25 cellular contexts compared by ENCODE assay signal in the genomic region with DNA sequence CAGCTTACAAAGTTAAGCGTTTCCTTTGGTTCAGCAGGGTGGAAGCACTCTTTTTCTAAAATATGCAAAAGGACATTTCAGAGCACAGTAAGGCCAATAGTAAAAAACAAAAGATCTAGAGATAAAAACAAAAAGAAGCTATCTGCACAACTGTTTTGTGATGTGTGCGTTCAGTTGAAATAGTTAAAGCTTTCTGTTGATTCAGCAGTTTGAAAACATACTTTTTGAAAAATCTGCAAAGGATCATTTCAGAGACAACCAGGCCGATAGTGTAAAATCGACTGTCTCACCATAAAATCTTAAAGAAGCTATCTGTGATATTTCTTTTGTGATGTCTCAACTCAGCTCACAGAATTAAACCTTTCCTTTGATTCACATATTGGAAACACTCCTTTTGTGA.
DNase-seq lines count a peak whose midpoint lies in the region; ATAC-seq, FAIRE-seq and TF ChIP-seq lines count a peak whose summit lies in the region.
"Had no signal": no experiment of that assay in that cellular context is flagged by ENCODE, and none has a peak within 500 bp of the region (broad histone marks: within the 10 kb centered on the region; RNA-seq: fewer than 3 reads in every experiment).

No MANE protein-coding gene starts in this region.

- no peak overlapping the region for H3K14ac ChIP-seq in IMR-90 (replicated peaks; ENCODE audit: low read depth, low read length)

- no peaks in the 10 kb centered on the region for H3K79me1 ChIP-seq in IMR-90 (ENCODE audit: low read depth in 1 of 2, low read length in 2 of 2)

- no peak overlapping the region for H3K56ac ChIP-seq in IMR-90 (ENCODE audit: extremely low read depth, insufficient read depth, low read length)

- H2BK15ac ChIP-seq in IMR-90 (ENCODE audit: low read depth, low read length): no peak overlapping the region

- H3K4me2 ChIP-seq in A549 (no peak overlapping the region), IMR-90 (ENCODE audit: low read depth, low read length) (no peak overlapping the region)
- H3K4me2 ChIP-seq: BLaER1 had no signal

- DNase-seq in A549 (ENCODE audit: low read depth in 1 of 2, low spot score in 1 of 2) (no peak), IMR-90 (no peak), endodermal cell (no peak), NCI-H128 (lab: John Stamatoyannopoulos, UW; ENCODE audit: unreplicated experiment) (no peak)
- no peak for DNase-seq in central memory CD4-positive, alpha-beta T cell
- DNase-seq: 8988T; BE2C; C1 segment of cervical spinal cord; CD4-positive, alpha-beta memory T cell; CD4-positive, CD25-positive, alpha-beta regulatory T cell; CD8-positive, alpha-beta memory T cell; COR-L47; DMS 273 treated with DMSO at 0.1 percent for 48 hours; DMS153; DMS53; DMS79; DND-41; EL; GDM1 had no signal

- H3K18ac ChIP-seq in IMR-90 (ENCODE audit: low read depth, low read length): no peak overlapping the region

- H3K4me1 Mint-ChIP-seq in endodermal cell: no peaks in the 10 kb centered on the region
- H3K4me1 Mint-ChIP-seq: CD14-positive monocyte; CD4-positive, alpha-beta memory T cell; CD4-positive, CD25-positive, alpha-beta regulatory T cell; CD8-positive, alpha-beta memory T cell had no signal

- H3K23ac ChIP-seq in IMR-90 (ENCODE audit: low read depth, low read length): no peak overlapping the region

- no peaks in the 10 kb centered on the region for H4K20me1 ChIP-seq in IMR-90 (ENCODE audit: insufficient read depth, low read length)
- H4K20me1 ChIP-seq: BLaER1 had no signal

- no peak for TF ChIP-seq POLR2A in A549 (IDR thresholded peaks at IDR 0.05; ENCODE audit: low read length)
- no peak for TF ChIP-seq POLR2A in IMR-90 (IDR thresholded peaks at IDR 0.05; ENCODE audit: low read depth, low read length)

- ATAC-seq in A549: no peak
- ATAC-seq in IMR-90 (ENCODE audit: low read depth): no peak
- ATAC-seq: GM12878 had no signal

- H3K9me3 ChIP-seq in A549: peaks cover 12% of the 10 kb centered on the region; the same call in 1 of the 3 replicates
- no peaks in the 10 kb centered on the region for H3K9me3 ChIP-seq in IMR-90 (ENCODE audit: control insufficient read depth, insufficient read depth, low read length)
- H3K9me3 ChIP-seq in endodermal cell (ENCODE audit: control insufficient read depth, low read length): peaks cover 100% of the 10 kb centered on the region
- H3K9me3 ChIP-seq: BE2C had no signal

- H4K8ac ChIP-seq in IMR-90 (ENCODE audit: low read depth in 2 of 2, low read length in 2 of 2): no peak overlapping the region

- no peak overlapping the region for H4K91ac ChIP-seq in IMR-90 (ENCODE audit: insufficient read depth, low read depth, low read length)

- H3K36me3 ChIP-seq in IMR-90 (ENCODE audit: control insufficient read depth, insufficient read depth, low read length) (no peaks in the 10 kb centered on the region), endodermal cell (ENCODE audit: control insufficient read depth, insufficient read depth, low read length) (no peaks in the 10 kb centered on the region)
- H3K36me3 ChIP-seq: BE2C, BLaER1 had no signal

- POLR2A ChIA-PET in A549 (lab: Yijun Ruan, JAX) (no interaction called here), IMR-90 (lab: Charles Lee; ENCODE audit: unreplicated experiment) (no interaction called here)

- WGBS in A549 (ENCODE audit: missing lambda C conversion rate): 30% methylated on average over 4 of the region's 4 CpGs
- WGBS in IMR-90 (ENCODE audit: extremely low coverage in 2 of 2, insufficient read length in 1 of 2), 2 experiments: no CpG with 5 or more reads among the region's 4 CpGs
- 75 to 79% methylated on average over 4 of the region's 4 CpGs for WGBS in endodermal cell (ENCODE audit: insufficient coverage in 1 of 2, insufficient read length in 1 of 2), 2 experiments

- no peak overlapping the region for H2AK5ac ChIP-seq in IMR-90 (ENCODE audit: low read depth, low read length)

- CTCF ChIA-PET in A549 (lab: Yijun Ruan, JAX): interaction anchor here (0.7 kb wide), 1 partner anchor 9 kb away, joined by 4 read pairs; no protein-coding TSS in a partner anchor
- CTCF ChIA-PET in IMR-90 (lab: Yijun Ruan, JAX): no interaction called here

- in situ Hi-C loops in IMR-90 (cut with MboI; ENCODE audit: low sequenced_read_pairs): no loop called here

- H3K27ac ChIP-seq in A549 (no peak overlapping the region), IMR-90 (ENCODE audit: insufficient read depth, low read length) (no peak overlapping the region), endodermal cell (ENCODE audit: low read depth, low read length) (no peak overlapping the region)
- H3K27ac ChIP-seq: BLaER1 had no signal

- H3K27me3 Mint-ChIP-seq in endodermal cell (ENCODE audit: insufficient read depth): no peaks in the 10 kb centered on the region
- H3K27me3 Mint-ChIP-seq: CD4-positive, alpha-beta memory T cell; CD4-positive, CD25-positive, alpha-beta regulatory T cell; CD8-positive, alpha-beta memory T cell had no signal

- FAIRE-seq in A549 (lab: Jason Lieb, UNC): no peak
- FAIRE-seq: A204.1, GM12878, GM12892, GM18507 had no signal

- H3K9me1 ChIP-seq in IMR-90 (ENCODE audit: insufficient read depth, low read length): no peaks in the 10 kb centered on the region

- peaks cover 86% of the 10 kb centered on the region for H3K9me3 Mint-ChIP-seq in endodermal cell

- H3K4me3 Mint-ChIP-seq in endodermal cell: no peak overlapping the region
- H3K4me3 Mint-ChIP-seq: CD14-positive monocyte; CD4-positive, alpha-beta memory T cell; CD4-positive, CD25-positive, alpha-beta regulatory T cell; CD8-positive, alpha-beta memory T cell had no signal

- no peak overlapping the region for H2AFZ ChIP-seq in IMR-90 (replicated peaks; ENCODE audit: low read length, poor library complexity)

- no peak overlapping the region for H2AK9ac ChIP-seq in IMR-90 (replicated peaks; ENCODE audit: low read depth, low read length, poor library complexity)

- TF ChIP-seq RAD21 in A549 (conservative IDR thresholded peaks at IDR 0.05 in 1 of 2, IDR thresholded peaks at IDR 0.05 in 1 of 2): no peak
- TF ChIP-seq RAD21 in IMR-90 (IDR thresholded peaks at IDR 0.05; ENCODE audit: low read length): no peak

- H3K27ac Mint-ChIP-seq in endodermal cell: no peak overlapping the region
- H3K27ac Mint-ChIP-seq: CD14-positive monocyte; CD4-positive, alpha-beta memory T cell; CD4-positive, CD25-positive, alpha-beta regulatory T cell; CD8-positive, alpha-beta memory T cell had no signal

- H4K5ac ChIP-seq in IMR-90 (ENCODE audit: low read depth, low read length): no peak overlapping the region

- H3K36me3 Mint-ChIP-seq in endodermal cell (ENCODE audit: low read depth): no peaks in the 10 kb centered on the region
- H3K36me3 Mint-ChIP-seq: CD14-positive monocyte; CD4-positive, CD25-positive, alpha-beta regulatory T cell; CD8-positive, alpha-beta memory T cell had no signal

- H3K4ac ChIP-seq in IMR-90 (ENCODE audit: low read depth, low read length): no peak overlapping the region

- H2BK5ac ChIP-seq in IMR-90 (ENCODE audit: low read depth, low read length, poor library complexity, severe bottlenecking): no peak overlapping the region

- H3K27me3 ChIP-seq in IMR-90 (ENCODE audit: control insufficient read depth, insufficient read depth, low read length): no peaks in the 10 kb centered on the region
- no peaks in the 10 kb centered on the region for H3K27me3 ChIP-seq in endodermal cell (ENCODE audit: control insufficient read depth, insufficient read depth, low read length, poor library complexity, severe bottlenecking)
- H3K27me3 ChIP-seq: BE2C, BLaER1 had no signal

- TF ChIP-seq CTCF in A549 (IDR thresholded peaks at IDR 0.05) (no peak), IMR-90 (conservative IDR thresholded peaks at IDR 0.05; ENCODE audit: low read depth, low read length) (no peak), endodermal cell (conservative IDR thresholded peaks at IDR 0.05) (no peak)

- no peak overlapping the region for H2BK120ac ChIP-seq in IMR-90 (ENCODE audit: low read depth, low read length)

- intact Hi-C loops in IMR-90 (cut with micrococcal nuclease): no loop called here

- no peak overlapping the region for H2BK20ac ChIP-seq in IMR-90 (ENCODE audit: low read depth, low read length)

- no peaks in the 10 kb centered on the region for H3K4me1 ChIP-seq in A549
- no peaks in the 10 kb centered on the region for H3K4me1 ChIP-seq in IMR-90 (ENCODE audit: control insufficient read depth, insufficient read depth, low read length)
- H3K4me1 ChIP-seq in endodermal cell (ENCODE audit: control insufficient read depth, insufficient read depth, low read length): no peaks in the 10 kb centered on the region
- H3K4me1 ChIP-seq: BE2C, BLaER1 had no signal

- no peak for TF ChIP-seq EP300 in A549 (IDR thresholded peaks at IDR 0.05)

- BruUV-seq in IMR-90 (replicated peaks; lab: Mats Ljungman, UMichigan): no TSS peak

- H3K9ac ChIP-seq in IMR-90 (ENCODE audit: low read depth, low read length): no peak overlapping the region
- H3K9ac ChIP-seq in endodermal cell (ENCODE audit: extremely low read depth, low read length, poor library complexity, severe bottlenecking): no peak overlapping the region
- H3K9ac ChIP-seq: BLaER1 had no signal

- dilution Hi-C loops in IMR-90 (cut with HindIII; ENCODE audit: low sequenced_read_pairs, unreplicated experiment): no loop called here

- H3K4me3 ChIP-seq in A549 (no peak overlapping the region), IMR-90 (ENCODE audit: insufficient read depth, low read depth, low read length) (no peak overlapping the region), endodermal cell (ENCODE audit: low read length) (peak overlapping the region; percentile 20)
- H3K4me3 ChIP-seq: BLaER1, GM12878 had no signal

TF ChIP-seq in IMR-90, 13 proteins besides CTCF, POLR2A, EP300 and RAD21:
- TF ChIP-seq, protein P1, sequence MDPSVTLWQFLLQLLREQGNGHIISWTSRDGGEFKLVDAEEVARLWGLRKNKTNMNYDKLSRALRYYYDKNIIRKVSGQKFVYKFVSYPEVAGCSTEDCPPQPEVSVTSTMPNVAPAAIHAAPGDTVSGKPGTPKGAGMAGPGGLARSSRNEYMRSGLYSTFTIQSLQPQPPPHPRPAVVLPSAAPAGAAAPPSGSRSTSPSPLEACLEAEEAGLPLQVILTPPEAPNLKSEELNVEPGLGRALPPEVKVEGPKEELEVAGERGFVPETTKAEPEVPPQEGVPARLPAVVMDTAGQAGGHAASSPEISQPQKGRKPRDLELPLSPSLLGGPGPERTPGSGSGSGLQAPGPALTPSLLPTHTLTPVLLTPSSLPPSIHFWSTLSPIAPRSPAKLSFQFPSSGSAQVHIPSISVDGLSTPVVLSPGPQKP (IDR thresholded peaks at IDR 0.05; ENCODE audit: borderline replicate concordance, low read depth, low read length): no peak
- no peak for TF ChIP-seq SMC3 (IDR thresholded peaks at IDR 0.05; ENCODE audit: low read depth, low read length)
- no peak for TF ChIP-seq CEBPB (IDR thresholded peaks at IDR 0.05; ENCODE audit: low read depth, low read length)
- peak; percentile 44; the same call in 1 of the 2 replicates for TF ChIP-seq MAFK (IDR thresholded peaks at IDR 0.05; ENCODE audit: low read depth, low read length)
